ENCODE assay signal across 18 cellular contexts in genomic region chr1:109801791-109802135, GRCh38. TPM values are rescaled to one million over a fixed set of nuclear protein-coding genes. Genes with fewer than 3 reads are reported as not detected.
DNase-seq lines count a peak whose midpoint lies in the region; ATAC-seq and TF ChIP-seq lines count a peak whose summit lies in the region.
"Had no signal": no experiment of that assay in that cellular context is flagged by ENCODE, and none has a peak within 500 bp of the region (broad histone marks: within the 10 kb centered on the region; RNA-seq: fewer than 3 reads in every experiment).

No MANE protein-coding gene starts in this region.

- TF ChIP-seq CTCF in Panc1 (IDR thresholded peaks at IDR 0.05), result no peak
- no peak for TF ChIP-seq CTCF in colonic mucosa (IDR thresholded peaks at IDR 0.05)
- TF ChIP-seq CTCF in spleen (IDR thresholded peaks at IDR 0.05 in 8 of 11, conservative IDR thresholded peaks at IDR 0.05 in 3 of 11), result no peak
- TF ChIP-seq CTCF in prostate gland (IDR thresholded peaks at IDR 0.05), result no peak
- TF ChIP-seq CTCF in RWPE1 (conservative IDR thresholded peaks at IDR 0.05; ENCODE audit: low read depth), result no peak

- TF ChIP-seq POLR2A in spleen (IDR thresholded peaks at IDR 0.05), result no peak
- TF ChIP-seq POLR2A in prostate gland (IDR thresholded peaks at IDR 0.05), result no peak

- peak overlapping the region in 1 of 2 donors; percentile 1 for H3K9ac ChIP-seq in colonic mucosa (ENCODE audit: low read depth in 2 of 2, low read length in 2 of 2)
- H3K9ac ChIP-seq: parathyroid adenoma had no signal

- CTCF ChIA-PET in activated CD4-positive, alpha-beta T cell treated with anti-CD3 and anti-CD28 coated beads, Interleukin-2, amount 10 ng/mL, durations not matched to agents 7 days and 5 days (lab: Charles Lee), result interaction anchor here (1.1 to 9.2 kb wide), 8 partner anchors 12 to 183 kb away, joined by 3 to 95 read pairs (median 4); partner anchors contain the start of gene AHCYL1
- CTCF ChIA-PET in Panc1 (lab: Charles Lee), result interaction anchor here (2.2 kb wide), 1 partner anchor 182 kb away, joined by 6 read pairs; no protein-coding TSS in a partner anchor
- CTCF ChIA-PET in RWPE1 (lab: Yijun Ruan, JAX), result interaction anchor here (0.6 kb wide), 1 partner anchor 25 kb away, joined by 3 read pairs; no protein-coding TSS in a partner anchor

- peak overlapping the region; percentile 98 for H3K27ac Mint-ChIP-seq in activated CD4-positive, alpha-beta T cell treated with anti-CD3 and anti-CD28 coated beads, Interleukin-2, amount 10 ng/mL, durations not matched to agents 7 days and 5 days
- H3K27ac Mint-ChIP-seq: GM23338, WTC11 had no signal

- peaks cover 86% of the 10 kb centered on the region for H3K4me1 Mint-ChIP-seq in activated CD4-positive, alpha-beta T cell treated with anti-CD3 and anti-CD28 coated beads, Interleukin-2, amount 10 ng/mL, durations not matched to agents 7 days and 5 days
- H3K4me1 Mint-ChIP-seq: GM23338, WTC11 had no signal

- H3K36me3 Mint-ChIP-seq in activated CD4-positive, alpha-beta T cell treated with anti-CD3 and anti-CD28 coated beads, Interleukin-2, amount 10 ng/mL, durations not matched to agents 7 days and 5 days (ENCODE audit: low read depth), result peaks cover 7% of the 10 kb centered on the region
- H3K36me3 Mint-ChIP-seq: WTC11 had no signal

- peak overlapping the region; percentile 52 for H3K4me3 Mint-ChIP-seq in activated CD4-positive, alpha-beta T cell treated with anti-CD3 and anti-CD28 coated beads, Interleukin-2, amount 10 ng/mL, durations not matched to agents 7 days and 5 days
- H3K4me3 Mint-ChIP-seq: GM23338, WTC11 had no signal

- no peak overlapping the region for H3K4me3 ChIP-seq in Panc1 (ENCODE audit: low read depth in 2 of 2, low read length in 2 of 2)
- H3K4me3 ChIP-seq in colonic mucosa, result no peak overlapping the region
- H3K4me3 ChIP-seq in spleen, result no peak overlapping the region
- no peak overlapping the region for H3K4me3 ChIP-seq in prostate gland
- H3K4me3 ChIP-seq: gastrocnemius medialis, GM23338, left ventricle myocardium inferior had no signal

- in situ Hi-C loops in Panc1 (cut with HindIII; ENCODE audit: low pct_unique_long_range_greater_than_20kb, low sequenced_read_pairs), result no loop called here

- intact Hi-C loops in Panc1 (cut with micrococcal nuclease; ENCODE audit: unreplicated experiment), result no loop called here
- intact Hi-C loops in colonic mucosa (cut with DNase I), result no loop called here
- intact Hi-C loops in spleen (cut with DNase I; ENCODE audit: low total_unique reads), result no loop called here
- intact Hi-C loops in prostate gland (cut with DNase I), result no loop called here

- H3K9me3 ChIP-seq in Panc1 (ENCODE audit: control insufficient read depth, insufficient read depth, low read depth, low read length) (no peaks in the 10 kb centered on the region), colonic mucosa (no peaks in the 10 kb centered on the region), spleen (no peaks in the 10 kb centered on the region), prostate gland (no peaks in the 10 kb centered on the region)
- H3K9me3 ChIP-seq: gastrocnemius medialis, left ventricle myocardium inferior had no signal

- POLR2A ChIA-PET in activated CD4-positive, alpha-beta T cell treated with anti-CD3 and anti-CD28 coated beads, Interleukin-2, amount 10 ng/mL, durations not matched to agents 7 days and 5 days (lab: Charles Lee), result interaction anchor here (1.0 kb wide), 1 partner anchor 11 kb away, joined by 4 read pairs; no protein-coding TSS in a partner anchor
- POLR2A ChIA-PET in Panc1 (lab: Charles Lee), result no interaction called here
- POLR2A ChIA-PET in RWPE1 (lab: Yijun Ruan, JAX; ENCODE audit: low non-redundant PET), result no interaction called here

- 69 to 86% (median 82%) methylated on average over 3 of the region's 3 CpGs for WGBS in spleen, 5 donors
- whole genome bisulfite sequencing in prostate gland, result 61% methylated on average over 3 of the region's 3 CpGs

- no peak for ATAC-seq in Panc1
- ATAC-seq: gastrocnemius medialis, WTC11 had no signal

- no peaks in the 10 kb centered on the region for H3K27me3 Mint-ChIP-seq in activated CD4-positive, alpha-beta T cell treated with anti-CD3 and anti-CD28 coated beads, Interleukin-2, amount 10 ng/mL, durations not matched to agents 7 days and 5 days

- H3K27me3 ChIP-seq in Panc1 (ENCODE audit: control insufficient read depth, insufficient read depth, low read length) (no peaks in the 10 kb centered on the region), colonic mucosa (no peaks in the 10 kb centered on the region), spleen (replicated peaks in 1 of 7) (no peaks in the 10 kb centered on the region), prostate gland (replicated peaks; ENCODE audit: insufficient read depth) (no peaks in the 10 kb centered on the region)
- H3K27me3 ChIP-seq: gastrocnemius medialis had no signal

- H3K36me3 ChIP-seq in Panc1 (ENCODE audit: control insufficient read depth, insufficient read depth, low read length), result no peaks in the 10 kb centered on the region
- no peaks in the 10 kb centered on the region for H3K36me3 ChIP-seq in colonic mucosa
- no peaks in the 10 kb centered on the region for H3K36me3 ChIP-seq in spleen
- H3K36me3 ChIP-seq in prostate gland, result no peaks in the 10 kb centered on the region
- H3K36me3 ChIP-seq: gastrocnemius medialis, left ventricle myocardium inferior had no signal

- H3K9me3 Mint-ChIP-seq in activated CD4-positive, alpha-beta T cell treated with anti-CD3 and anti-CD28 coated beads, Interleukin-2, amount 10 ng/mL, durations not matched to agents 7 days and 5 days, result no peaks in the 10 kb centered on the region
- H3K9me3 Mint-ChIP-seq: GM23338, WTC11 had no signal

- H3K27ac ChIP-seq in Panc1 (ENCODE audit: low read length), result peak overlapping the region; percentile 81
- no peak overlapping the region for H3K27ac ChIP-seq in colonic mucosa
- peak overlapping the region in 7 of 8 donors; percentile 15 to 78 (median 71) for H3K27ac ChIP-seq in spleen
- no peak overlapping the region for H3K27ac ChIP-seq in prostate gland
- H3K27ac ChIP-seq in RWPE1, result no peak overlapping the region
- H3K27ac ChIP-seq: gastrocnemius medialis, left ventricle myocardium inferior, parathyroid adenoma had no signal

- BruUV-seq in Panc1 (replicated peaks; lab: Mats Ljungman, UMichigan), result no TSS peak

- peak; percentile 23 for DNase-seq in activated CD4-positive, alpha-beta T cell treated with anti-CD3 and anti-CD28 coated beads, Interleukin-2, amount 10 ng/mL, durations not matched to agents 7 days and 5 days
- no peak for DNase-seq in activated CD4-positive, alpha-beta T cell treated with anti-CD3 and anti-CD28 coated beads for 48 hours
- DNase-seq in Panc1 (ENCODE audit: low read depth, low spot score) (no peak), colonic mucosa (peak; percentile 15), spleen (no peak), prostate gland (ENCODE audit: low spot score) (no peak), RWPE1 (ENCODE audit: low spot score) (no peak)
- DNase-seq in stimulated activated CD4-positive, alpha-beta T cell treated with anti-CD3 and anti-CD28 coated beads, Interleukin-2, amount 100 ng/mL, for 48 hours, result no peak
- DNase-seq: COR-L47, gastrocnemius medialis, left ventricle myocardium inferior, NCI-H1105 treated with DMSO at 0.1 percent for 48 hours had no signal

- H3K4me1 ChIP-seq in Panc1 (ENCODE audit: control insufficient read depth, insufficient read depth, low read length) (peaks cover 32% of the 10 kb centered on the region), colonic mucosa (peaks cover 3% of the 10 kb centered on the region), spleen (peaks cover 0 to 88% (median 39%) of the 10 kb centered on the region in 6 donors), prostate gland (replicated peaks) (no peaks in the 10 kb centered on the region)
- H3K4me1 ChIP-seq: parathyroid adenoma had no signal

RNA-seq across cellular contexts. Expression of gene EPS8L3, which starts 38.0 kb away (rescaled TPM):
- not detected for total RNA-seq in activated CD4-positive, alpha-beta T cell treated with anti-CD3 and anti-CD28 coated beads, Interleukin-2, amount 10 ng/mL, durations not matched to agents 7 days and 5 days
- total RNA-seq in Panc1 (2021; ENCODE audit: unreplicated experiment), result not detected
- polyA plus RNA-seq in Panc1 (2012; ENCODE audit: insufficient read length), result not detected
- 100 to 1,000 TPM; 283 to 290 TPM for total RNA-seq in colonic mucosa
- 1 to 10 TPM in 1 of 7 donors, not detected in 6; 1.2 TPM for total RNA-seq in spleen
- not detected for polyA plus RNA-seq in spleen
- under 1 TPM in 1 of 2 donors, not detected in 1; 0.34 TPM for total RNA-seq in prostate gland
- total RNA-seq: astrocyte, G401, GM23338, skeletal muscle tissue had no signal
- polyA plus RNA-seq: GM23338 had no signal

Comparison
In these comparisons a context has a peak if more than half of its experiments do, and no peak if none do; other contexts are left out.
1. DNase-seq: peak in activated CD4-positive, alpha-beta T cell treated with anti-CD3 and anti-CD28 coated beads, Interleukin-2, amount 10 ng/mL, durations not matched to agents 7 days and 5 days (single experiment) and colonic mucosa (single experiment); none in activated CD4-positive, alpha-beta T cell treated with anti-CD3 and anti-CD28 coated beads for 48 hours (single experiment), Panc1 (single experiment), spleen (single experiment), prostate gland (single experiment), RWPE1 (single experiment) and stimulated activated CD4-positive, alpha-beta T cell treated with anti-CD3 and anti-CD28 coated beads, Interleukin-2, amount 100 ng/mL, for 48 hours (0 of 2).
2. H3K27ac ChIP-seq: peak in Panc1 (single experiment) and spleen (7 of 8); none in colonic mucosa (single experiment), prostate gland (0 of 2) and RWPE1 (single experiment).
3. RNA of gene EPS8L3, which starts 38.0 kb away (total RNA-seq): 283 to 290 TPM in colonic mucosa; 0.34 TPM in prostate gland, not detected in Panc1 (single experiment), not detected in activated CD4-positive, alpha-beta T cell treated with anti-CD3 and anti-CD28 coated beads, Interleukin-2, amount 10 ng/mL, durations not matched to agents 7 days and 5 days and 1.2 TPM in spleen; every median in the first group is over 100 times any median in the second.